8 cellular contexts compared by ENCODE assay signal in the genomic region with DNA sequence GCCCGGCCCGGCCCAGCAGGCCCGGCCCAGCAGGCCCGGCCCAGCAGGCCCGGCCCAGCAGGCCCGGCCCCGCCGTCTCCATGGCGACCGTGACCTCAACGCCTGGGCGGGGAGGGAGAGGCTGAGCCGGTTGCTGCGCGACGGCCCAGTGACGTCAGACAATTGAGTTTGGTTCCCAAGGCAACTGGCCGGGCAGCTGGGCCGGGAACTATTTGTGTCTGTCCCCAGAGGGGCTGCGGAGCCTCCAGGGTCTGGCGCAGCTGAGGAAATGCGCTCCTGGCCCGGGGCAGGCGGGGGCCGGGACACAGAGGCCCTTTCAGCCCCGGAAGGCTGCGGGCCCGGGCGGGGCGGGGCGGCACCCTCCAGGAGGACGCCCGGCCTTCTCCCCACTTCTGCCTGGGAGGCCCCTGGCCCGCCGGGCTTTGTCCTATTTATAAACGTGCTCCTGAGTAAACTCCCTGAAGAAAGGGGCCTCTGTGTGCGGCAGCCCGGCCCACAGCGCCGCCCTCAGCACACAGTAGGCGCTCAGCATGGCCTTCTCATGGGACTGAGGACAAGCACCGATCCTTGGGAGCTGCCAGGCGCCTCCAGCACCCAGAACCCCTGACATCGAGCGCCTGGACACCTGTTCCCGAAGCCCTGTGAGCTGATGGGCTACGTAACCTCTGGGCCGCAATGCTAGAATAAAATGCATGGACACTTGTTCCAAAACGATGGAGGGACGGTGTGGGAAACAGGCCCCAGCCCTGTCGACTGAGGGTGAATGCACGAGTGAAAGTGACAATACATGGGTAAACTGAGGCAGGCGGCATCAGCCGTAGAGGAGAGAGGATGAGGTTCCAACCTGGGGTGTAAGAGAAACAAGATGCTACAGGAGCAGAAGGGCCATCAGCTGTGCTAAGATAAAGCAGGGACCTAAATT. TPM values are rescaled to one million over a fixed set of nuclear protein-coding genes. Genes with fewer than 3 reads are reported as not detected.
DNase-seq lines count a peak whose midpoint lies in the region; ATAC-seq lines count a peak whose summit lies in the region.

No MANE protein-coding gene starts in this region.

- no peaks in the 10 kb centered on the region for H3K36me3 Mint-ChIP-seq in activated T-cell treated with anti-CD3 and anti-CD28 coated beads, Interleukin-2, amount 50 U/mL, for 24 hours (ENCODE audit: low read depth)

- peak overlapping the region; percentile 64 for H3K27ac Mint-ChIP-seq in activated T-cell treated with anti-CD3 and anti-CD28 coated beads, Interleukin-2, amount 50 U/mL, for 24 hours

- H3K9me3 Mint-ChIP-seq in activated T-cell treated with anti-CD3 and anti-CD28 coated beads, Interleukin-2, amount 50 U/mL, for 24 hours = no peaks in the 10 kb centered on the region

- DNase-seq in D341Med (ENCODE audit: low spot score) (peak; percentile 96), HuH-7 (ENCODE audit: low spot score) (peak; percentile 92), OCI-M1 (lab: John Stamatoyannopoulos, UW) (peak; percentile 96)
- peak; percentile 94 for DNase-seq in activated T-cell treated with anti-CD3 and anti-CD28 coated beads, Interleukin-2, amount 50 U/mL, for 24 hours
- peak; percentile 97 for DNase-seq in stimulated activated CD8-positive, alpha-beta memory T cell treated with anti-CD3 and anti-CD28 coated beads, Interleukin-4, amount 100 ng/mL, for 48 hours

- H3K36me3 ChIP-seq in esophagus (ENCODE audit: control insufficient read depth in 2 of 2, insufficient read depth in 2 of 2, low read length in 1 of 2) (no peaks in the 10 kb centered on the region), muscle layer of colon (ENCODE audit: insufficient read depth, low read length) (no peaks in the 10 kb centered on the region)

- no peaks in the 10 kb centered on the region for H3K27me3 ChIP-seq in esophagus (ENCODE audit: control insufficient read depth in 1 of 2, insufficient read depth in 2 of 2, low read length in 2 of 2)
- H3K27me3 ChIP-seq in muscle layer of colon (ENCODE audit: control insufficient read depth in 1 of 2, insufficient read depth in 2 of 2, low read length in 2 of 2) = no peaks in the 10 kb centered on the region

- H3K27ac ChIP-seq in esophagus (ENCODE audit: low read depth in 2 of 2, low read length in 1 of 2) (peak overlapping the region; percentile 91 to 97), muscle layer of colon (ENCODE audit: low read depth, low read length) (peak overlapping the region; percentile 100)

- H3K4me3 ChIP-seq in esophagus (ENCODE audit: low read depth in 1 of 2, low read length in 2 of 2) (peak overlapping the region; percentile 45), muscle layer of colon (ENCODE audit: low read depth in 1 of 2, low read length in 2 of 2) (peak overlapping the region; percentile 51 to 59)

- peaks cover 13% of the 10 kb centered on the region for H3K4me1 Mint-ChIP-seq in activated T-cell treated with anti-CD3 and anti-CD28 coated beads, Interleukin-2, amount 50 U/mL, for 24 hours (ENCODE audit: low read depth)

- peak overlapping the region; percentile 64 for H3K4me3 Mint-ChIP-seq in activated T-cell treated with anti-CD3 and anti-CD28 coated beads, Interleukin-2, amount 50 U/mL, for 24 hours

- no peaks in the 10 kb centered on the region for H3K9me3 ChIP-seq in esophagus (ENCODE audit: control insufficient read depth in 2 of 2, insufficient read depth in 1 of 2, low read depth in 1 of 2, low read length in 1 of 2)
- H3K9me3 ChIP-seq in muscle layer of colon (ENCODE audit: low read length) = no peaks in the 10 kb centered on the region

- peak; percentile 79 for ATAC-seq in GM21515 (IDR thresholded peaks at IDR 0.05; ENCODE audit: unreplicated experiment)

- H3K27me3 Mint-ChIP-seq in activated T-cell treated with anti-CD3 and anti-CD28 coated beads, Interleukin-2, amount 50 U/mL, for 24 hours = no peaks in the 10 kb centered on the region

- H3K9ac ChIP-seq in muscle layer of colon (ENCODE audit: low read length) = peak overlapping the region; percentile 95

- H3K4me1 ChIP-seq in esophagus (ENCODE audit: control insufficient read depth in 2 of 2, insufficient read depth in 2 of 2, low read length in 1 of 2) (peaks cover 2 to 18% of the 10 kb centered on the region in 2 donors), muscle layer of colon (ENCODE audit: insufficient read depth, low read length) (peaks cover 41% of the 10 kb centered on the region)

- WGBS in esophagus, 2 donors = 16 to 21% methylated on average over 38 to 54 of the region's 54 CpGs

RNA-seq across cellular contexts. Expression of a gene that starts 12.3 kb away (rescaled TPM):
- polyA plus RNA-seq in esophagus = not detected

Comparison
In these comparisons a context has a peak if more than half of its experiments do, and no peak if none do; other contexts are left out.
1. Peak in every context shown above with its lines: DNase-seq, ATAC-seq, H3K4me3 ChIP-seq and H3K27ac ChIP-seq.